In genomic region chr15:87715252-87715651, GRCh38 we compare ENCODE assay signal across 24 cellular contexts.
"Had no signal": no experiment of that assay in that cellular context is flagged by ENCODE, and none has a peak within 500 bp of the region (broad histone marks: within the 10 kb centered on the region; RNA-seq: fewer than 3 reads in every experiment).

No MANE protein-coding gene starts in this region.

- H3K27ac ChIP-seq: stomach, suprapubic skin, testis, thoracic aorta, thyroid gland, tibial artery, tibial nerve, transverse colon, upper lobe of left lung, upper lobe of right lung, uterus, vagina had no signal

- H3K4me3 ChIP-seq: stomach, suprapubic skin, testis, thoracic aorta, thyroid gland, tibial artery, tibial nerve, transverse colon, upper lobe of left lung, upper lobe of right lung, uterus, vagina had no signal

- DNase-seq: stimulated activated CD4-positive, alpha-beta T cell treated with anti-CD3 and anti-CD28 coated beads, Interleukin-2, amount 100 ng/mL, for 48 hours; stimulated activated CD4-positive, alpha-beta T cell treated with anti-CD3 and anti-CD28 coated beads, Interleukin-4, amount 100 ng/mL, for 1 hour; stimulated activated CD4-positive, alpha-beta T cell treated with anti-CD3 and anti-CD28 coated beads, Interleukin-4, amount 100 ng/mL, for 24 hours; stimulated activated CD4-positive, alpha-beta T cell treated with anti-CD3 and anti-CD28 coated beads, Interleukin-4, amount 100 ng/mL, for 4 hours; stimulated activated CD8-positive, alpha-beta memory T cell treated with anti-CD3 and anti-CD28 coated beads, Interleukin-4, amount 100 ng/mL, for 48 hours; stimulated activated naive B cell treated with anti-CD40 and anti-IgM and Interleukin-4, amounts not matched to agents 10 μg/mL and 1 μg/mL and 100 μg/mL, for 72 hours; stimulated activated naive CD4-positive, alpha-beta T cell; stimulated activated naive CD4-positive, alpha-beta T cell treated with Interleukin-2 at 50 U/mL for 16 hours; stimulated activated naive CD8-positive, alpha-beta T cell treated with anti-CD3 and anti-CD28 coated beads, Interleukin-15, amount 100 ng/mL, for 72 hours; stimulated activated naive CD8-positive, alpha-beta T cell treated with anti-CD3 and anti-CD28 coated beads, Interleukin-15, Interleukin-2, amounts not matched to agents 100 U/mL and 50 U/mL, for 24 hours; stomach; substantia nigra; testis; thyroid gland; tibial artery; transverse colon; trophoblast cell; upper lobe of left lung; upper lobe of right lung; uterus had no signal
